In genomic region chr2:204662956-204663355, GRCh38 we compare ENCODE assay signal across 1 cellular context.
TF ChIP-seq lines count a peak whose summit lies in the region.

No MANE protein-coding gene starts in this region.

TF ChIP-seq in IMR-90, 13 proteins besides CTCF, POLR2A, EP300 and RAD21:
- TF ChIP-seq MAFK (IDR thresholded peaks at IDR 0.05; ENCODE audit: low read depth, low read length) (no peak), NFE2L2 (IDR thresholded peaks at IDR 0.05; ENCODE audit: low read depth, low read length) (no peak), FOS (IDR thresholded peaks at IDR 0.05; ENCODE audit: low read depth, low read length) (no peak), SMC3 (IDR thresholded peaks at IDR 0.05; ENCODE audit: low read depth, low read length) (no peak), MAZ (IDR thresholded peaks at IDR 0.05; ENCODE audit: borderline replicate concordance, low read depth, low read length) (no peak), MXI1 (IDR thresholded peaks at IDR 0.05; ENCODE audit: borderline replicate concordance, low read depth, low read length) (no peak)
